In genomic region chrX:136878423-136878822, GRCh38 we compare ENCODE assay signal across 10 cellular contexts. TPM values are rescaled to one million over a fixed set of nuclear protein-coding genes. Genes with fewer than 3 reads are reported as not detected.
DNase-seq lines count a peak whose midpoint lies in the region; ATAC-seq and TF ChIP-seq lines count a peak whose summit lies in the region.
"Had no signal": no experiment of that assay in that cellular context is flagged by ENCODE, and none has a peak within 500 bp of the region (broad histone marks: within the 10 kb centered on the region; RNA-seq: fewer than 3 reads in every experiment).

No MANE protein-coding gene starts in this region.

- no peak for ATAC-seq in psoas muscle

- H4K20me1 ChIP-seq in PC-9 (ENCODE audit: insufficient read depth): peaks cover 28% of the 10 kb centered on the region

- CTCF ChIA-PET in PC-9 (lab: Charles Lee): no interaction called here
- CTCF ChIA-PET in GM10248 (lab: Yijun Ruan, JAX): no interaction called here

- no peaks in the 10 kb centered on the region for H3K9me3 ChIP-seq in PC-9 (ENCODE audit: insufficient read depth, low read depth)
- no peaks in the 10 kb centered on the region for H3K9me3 ChIP-seq in psoas muscle
- H3K9me3 ChIP-seq in tibial nerve: no peaks in the 10 kb centered on the region

- peaks cover 60% of the 10 kb centered on the region for H3K79me2 ChIP-seq in PC-9 (ENCODE audit: low read depth)

- no peak for TF ChIP-seq EP300 in tibial nerve (IDR thresholded peaks at IDR 0.05)

- no peak for DNase-seq in GM12865 (ENCODE audit: low read depth)
- no peak for DNase-seq in PC-9
- DNase-seq in epithelial cell of proximal tubule (ENCODE audit: low read depth): no peak
- no peak for DNase-seq in psoas muscle
- no peak for DNase-seq in GM10248 (ENCODE audit: extremely low spot score)
- no peak for DNase-seq in cerebellar cortex (ENCODE audit: low spot score)
- DNase-seq in HuH-7 (ENCODE audit: low spot score): no peak
- DNase-seq in tibial nerve (ENCODE audit: low spot score in 2 of 2): no peak
- DNase-seq: effector CD8-positive, alpha-beta T cell; stimulated activated CD4-positive, alpha-beta T cell treated with anti-CD3 and anti-CD28 coated beads, Interleukin-2, amount 100 ng/mL, for 48 hours had no signal

- peaks cover 51% of the 10 kb centered on the region for H3K36me3 ChIP-seq in PC-9 (ENCODE audit: low read depth)
- H3K36me3 ChIP-seq in psoas muscle (ENCODE audit: insufficient read depth in 1 of 2, low read depth in 1 of 2): peaks cover 0 to 50% of the 10 kb centered on the region in 2 donors
- peaks cover 0 to 35% (median 0%) of the 10 kb centered on the region in 3 donors for H3K36me3 ChIP-seq in tibial nerve

- 17 to 54% (median 41%) methylated on average over 7 to 11 of the region's 11 CpGs for WGBS in psoas muscle, 3 donors
- WGBS in tibial nerve, 2 donors: 41 to 44% methylated on average over 8 to 11 of the region's 11 CpGs

- no peaks in the 10 kb centered on the region for H3K9me2 ChIP-seq in PC-9 (ENCODE audit: insufficient read depth)

- intact Hi-C loops in PC-9 (cut with micrococcal nuclease; ENCODE audit: unreplicated experiment) (loop anchor here (2.0 kb wide), 1 partner anchor 46 kb away; no protein-coding TSS in a partner anchor), psoas muscle (cut with DNase I) (no loop called here)

- peak overlapping the region; percentile 92 for H3K4me3 ChIP-seq in GM12865 (ENCODE audit: low read depth, low read length)
- peak overlapping the region; percentile 97 for H3K4me3 ChIP-seq in PC-9
- H3K4me3 ChIP-seq in epithelial cell of proximal tubule (ENCODE audit: low read depth, low read length): peak overlapping the region; percentile 86
- peak overlapping the region; percentile 82 for H3K4me3 ChIP-seq in psoas muscle
- peak overlapping the region in 2 of 4 donors; percentile 70 to 81 for H3K4me3 ChIP-seq in tibial nerve

- H3K4me2 ChIP-seq in PC-9: peak overlapping the region; percentile 81

- TF ChIP-seq CTCF in GM12865 (IDR thresholded peaks at IDR 0.05; ENCODE audit: insufficient read depth, low read depth, low read length, missing control alignments) (no peak), PC-9 (conservative IDR thresholded peaks at IDR 0.05) (no peak), epithelial cell of proximal tubule (conservative IDR thresholded peaks at IDR 0.05; ENCODE audit: low read depth, low read length) (no peak), psoas muscle (IDR thresholded peaks at IDR 0.05) (no peak), GM10248 (IDR thresholded peaks at IDR 0.05; ENCODE audit: control extremely low read depth, extremely low read depth, low read depth, missing control alignments) (no peak), tibial nerve (IDR thresholded peaks at IDR 0.05) (no peak)

- no peak overlapping the region for H2AFZ ChIP-seq in PC-9

- no TSS peak for BruUV-seq in PC-9 (replicated peaks; lab: Mats Ljungman, UMichigan)

- H3K27ac ChIP-seq in PC-9 (no peak overlapping the region), psoas muscle (no peak overlapping the region), tibial nerve (no peak overlapping the region)

- H3K27me3 ChIP-seq in PC-9 (ENCODE audit: insufficient read depth, low read depth) (no peaks in the 10 kb centered on the region), psoas muscle (ENCODE audit: insufficient read depth in 3 of 3, low read length in 2 of 3) (no peaks in the 10 kb centered on the region), tibial nerve (no peaks in the 10 kb centered on the region)

- POLR2A ChIA-PET in PC-9 (lab: Charles Lee; ENCODE audit: unreplicated experiment) (interaction anchor here (1.4 kb wide), 1 partner anchor 31 kb away, joined by 3 read pairs; no protein-coding TSS in a partner anchor), GM10248 (lab: Yijun Ruan, JAX) (interaction anchor here (0.5 kb wide), 1 partner anchor 905 kb away, joined by 3 read pairs; no protein-coding TSS in a partner anchor)

- no peak for TF ChIP-seq POLR2A in tibial nerve (IDR thresholded peaks at IDR 0.05)

- H3F3A ChIP-seq in PC-9 (ENCODE audit: insufficient read depth, low read depth): peaks cover 43% of the 10 kb centered on the region; the same call in 1 of the 2 replicates

- H3K4me1 ChIP-seq in PC-9 (replicated peaks; ENCODE audit: insufficient read depth) (peaks cover 4% of the 10 kb centered on the region; the same call in 1 of the 2 replicates), psoas muscle (no peaks in the 10 kb centered on the region), tibial nerve (peaks cover 0 to 14% (median 0%) of the 10 kb centered on the region in 4 donors)

RNA-seq across cellular contexts. Expression of gene RBMX, which starts 2.1 kb away (rescaled TPM):
- total RNA-seq in PC-9 (2021) (275 and 285 TPM in 2 replicates), epithelial cell of proximal tubule (314 and 363 TPM in 2 replicates), psoas muscle (100 to 1,000 TPM in 3 of 4 donors, 10 to 100 TPM in 1; 91.5 to 131 (median 118) TPM), tibial nerve (100 to 1,000 TPM; 203 to 255 (median 211) TPM)
- polyA plus RNA-seq in psoas muscle: 10 to 100 TPM; 67.9 to 98.9 (median 79.7) TPM
